9 cellular contexts compared by ENCODE assay signal in genomic region chr5:180084638-180085561, GRCh38. TPM values are rescaled to one million over a fixed set of nuclear protein-coding genes. Genes with fewer than 3 reads are reported as not detected.
DNase-seq lines count a peak whose midpoint lies in the region; ATAC-seq, FAIRE-seq and TF ChIP-seq lines count a peak whose summit lies in the region.
"Had no signal": no experiment of that assay in that cellular context is flagged by ENCODE, and none has a peak within 500 bp of the region (broad histone marks: within the 10 kb centered on the region; RNA-seq: fewer than 3 reads in every experiment).

No MANE protein-coding gene starts in this region.

- H3K9me3 ChIP-seq in H1 (ENCODE audit: insufficient read depth in 2 of 2, low read depth in 1 of 2, low read length in 1 of 2) (no peaks in the 10 kb centered on the region), suprapubic skin (no peaks in the 10 kb centered on the region)

- H3K4me3 ChIP-seq in H1 (ENCODE audit: extremely low read depth in 1 of 4, insufficient read depth in 2 of 4, low read depth in 3 of 4, low read length in 4 of 4) (no peak overlapping the region), suprapubic skin (no peak overlapping the region)

- H2BK5ac ChIP-seq in H1 (ENCODE audit: low read depth, low read length), result peak overlapping the region; percentile 100; the same call in 1 of the 2 replicates

- H3K4me1 ChIP-seq in H1 (replicated peaks in 1 of 4; ENCODE audit: control insufficient read depth in 3 of 4, insufficient read depth in 4 of 4, low read length in 3 of 4) (peaks cover 19 to 40% (median 27%) of the 10 kb centered on the region in 4 experiments), suprapubic skin (no peaks in the 10 kb centered on the region)

- TF ChIP-seq CTCF in H1 (IDR thresholded peaks at IDR 0.05; ENCODE audit: control extremely low read depth in 1 of 3, insufficient read depth in 1 of 3, low read depth in 1 of 3, low read length in 3 of 3), result no peak
- TF ChIP-seq CTCF in suprapubic skin (IDR thresholded peaks at IDR 0.05), result no peak

- H3K23ac ChIP-seq in H1 (ENCODE audit: insufficient read length), result no peak overlapping the region

- no peak for FAIRE-seq in H1 (lab: Jason Lieb, UNC)

- peak overlapping the region in 1 of 2 experiments; percentile 46; a peak in 1 of 4 replicates for H3K4me2 ChIP-seq in H1 (ENCODE audit: insufficient read depth in 1 of 2, low read depth in 2 of 2, low read length in 2 of 2)

- H3K9ac ChIP-seq in H1 (replicated peaks in 1 of 4; ENCODE audit: extremely low read depth in 1 of 4, low read depth in 3 of 4, low read length in 3 of 4), result no peak overlapping the region; a peak in 1 of 7 replicates

- H2AFZ ChIP-seq in H1 (ENCODE audit: low read length), result no peak overlapping the region

- H3K27ac ChIP-seq in H1 (ENCODE audit: low read depth, low read length) (peak overlapping the region; percentile 95; the same call in 1 of the 2 replicates), suprapubic skin (peak overlapping the region; percentile 38)

- H2BK20ac ChIP-seq in H1 (ENCODE audit: low read length), result peak overlapping the region; percentile 100

- peak overlapping the region; percentile 99 for H2AK5ac ChIP-seq in H1 (ENCODE audit: low read depth, low read length)

- H3K23me2 ChIP-seq in H1 (ENCODE audit: low read depth, low read length), result 0 out of 2 replicates have a peak, but pooled peaks cover 2% of the 10 kb centered on the region

- no peak for TF ChIP-seq RAD21 in H1 (IDR thresholded peaks at IDR 0.05 in 1 of 2, conservative IDR thresholded peaks at IDR 0.05 in 1 of 2; ENCODE audit: low read depth in 2 of 2, low read length in 2 of 2)

- TF ChIP-seq POLR2A in H1 (IDR thresholded peaks at IDR 0.05; ENCODE audit: control extremely low read depth in 1 of 2, low read depth in 2 of 2, low read length in 2 of 2), result peak in 1 of 2 experiments; percentile 28; a peak in 1 of 3 replicates
- TF ChIP-seq POLR2A in suprapubic skin (IDR thresholded peaks at IDR 0.05), result no peak

- H3K36me3 ChIP-seq in H1 (ENCODE audit: control insufficient read depth in 2 of 4, insufficient read depth in 4 of 4, low read length in 3 of 4) (no peaks in the 10 kb centered on the region), suprapubic skin (no peaks in the 10 kb centered on the region)

- H3K14ac ChIP-seq in H1 (ENCODE audit: insufficient read length), result no peak overlapping the region

- H3K79me1 ChIP-seq in H1 (ENCODE audit: low read depth, low read length), result no peaks in the 10 kb centered on the region

- no peaks in the 10 kb centered on the region for H3K79me2 ChIP-seq in H1 (ENCODE audit: control insufficient read depth in 1 of 2, insufficient read depth in 2 of 2, low read length in 2 of 2)

- peak; percentile 1 for DNase-seq in NCI-H2227 (lab: John Stamatoyannopoulos, UW; ENCODE audit: unreplicated experiment)
- DNase-seq in NCI-H2227 treated with DMSO at 0.1 percent for 48 hours (lab: John Stamatoyannopoulos, UW), result no peak
- DNase-seq in NCI-H748 (lab: John Stamatoyannopoulos, UW; ENCODE audit: unreplicated experiment), result peak; percentile 95
- DNase-seq in H1 (ENCODE audit: low read depth in 1 of 2, low spot score in 2 of 2), result peak in 1 of 2 experiments; percentile 51
- no peak for DNase-seq in suprapubic skin (ENCODE audit: low spot score in 2 of 2)
- no peak for DNase-seq in GM19240 (ENCODE audit: insufficient read length, low spot score)
- no peak for DNase-seq in pons (ENCODE audit: low spot score)
- DNase-seq: activated CD4-positive, alpha-beta T cell treated with anti-CD3 and anti-CD28 coated beads for 48 hours had no signal

- ATAC-seq in GM21825 (IDR thresholded peaks at IDR 0.05; ENCODE audit: unreplicated experiment), result no peak

- H4K20me1 ChIP-seq in H1 (replicated peaks in 1 of 2; ENCODE audit: control insufficient read depth in 1 of 2, insufficient read depth in 2 of 2, low read length in 2 of 2), result no peaks in the 10 kb centered on the region

- peak overlapping the region; percentile 100 for H2BK12ac ChIP-seq in H1 (ENCODE audit: low read depth, low read length)

- 78% methylated on average over 13 of the region's 13 CpGs; no CpG with 5 or more reads in 1 of the 2 experiments for WGBS in H1 (ENCODE audit: extremely low coverage in 1 of 2, insufficient coverage in 1 of 2, insufficient read length in 1 of 2, insufficient replicate concordance in 2 of 2, low coverage in 1 of 2, low lambda C conversion rate in 2 of 2, missing lambda C conversion rate in 1 of 2), 2 experiments
- 45% methylated on average over 13 of the region's 13 CpGs for WGBS in suprapubic skin

- POLR2A ChIA-PET in H1 (lab: Charles Lee; ENCODE audit: partially characterized antibody), result interaction anchor here (1.0 to 6.1 kb wide), 5 partner anchors 7 to 206 kb away, joined by 3 to 40 read pairs (median 4); partner anchors contain the start of gene RNF130

- peak overlapping the region; percentile 89 for H3K4ac ChIP-seq in H1 (replicated peaks; ENCODE audit: insufficient read length, low read depth, low read length)

- CTCF ChIA-PET in H1 (lab: Charles Lee; ENCODE audit: partially characterized antibody), result interaction anchor here (1.3 kb wide), 1 partner anchor 27 kb away, joined by 3 read pairs; no protein-coding TSS in a partner anchor

- H3K27me3 ChIP-seq in H1 (replicated peaks in 1 of 4; ENCODE audit: control insufficient read depth in 3 of 4, extremely low read depth in 1 of 4, insufficient read depth in 3 of 4, low read length in 3 of 4) (peaks cover 0 to 3% (median 2%) of the 10 kb centered on the region in 4 experiments; a peak in 2 of 7 replicates), suprapubic skin (no peaks in the 10 kb centered on the region)

- peak overlapping the region; percentile 76; the same call in 1 of the 2 replicates for H3K18ac ChIP-seq in H1 (ENCODE audit: extremely low read depth, low read length)

- no peak overlapping the region for H3K56ac ChIP-seq in H1 (replicated peaks; ENCODE audit: insufficient read length, low read depth, low read length)

- peak overlapping the region; percentile 79 for H4K5ac ChIP-seq in H1 (ENCODE audit: insufficient read length, low read depth, low read length)

- TF ChIP-seq EP300 in H1 (IDR thresholded peaks at IDR 0.05; ENCODE audit: borderline replicate concordance in 1 of 2, low read depth in 2 of 2, low read length in 2 of 2), result no peak
- TF ChIP-seq EP300 in suprapubic skin (IDR thresholded peaks at IDR 0.05), result no peak

- H2BK120ac ChIP-seq in H1 (replicated peaks; ENCODE audit: low read depth, low read length), result peak overlapping the region; percentile 91

- no peak overlapping the region for H4K8ac ChIP-seq in H1 (ENCODE audit: extremely low read depth, insufficient read depth, low read length)

- peak overlapping the region; percentile 99 for H4K91ac ChIP-seq in H1 (replicated peaks; ENCODE audit: insufficient read length, low read length)

- H2BK15ac ChIP-seq in H1 (ENCODE audit: low read length), result 0 out of 2 replicates have a peak overlapping the region, but pooled peaks have one; percentile 32

TF ChIP-seq in H1, 55 proteins besides CTCF, POLR2A, EP300 and RAD21 (continues in another document):
- TF ChIP-seq MAX (IDR thresholded peaks at IDR 0.05) (no peak), TAF7 (optimal IDR thresholded peaks at IDR 0.05; ENCODE audit: borderline replicate concordance, low read depth, low read length) (no peak), ATF2 (IDR thresholded peaks at IDR 0.05; ENCODE audit: low read length) (no peak), POU5F1 (IDR thresholded peaks at IDR 0.05; ENCODE audit: low read depth, low read length) (no peak), NRF1 (IDR thresholded peaks at IDR 0.05; ENCODE audit: low read depth, low read length) (no peak), SAP30 (IDR thresholded peaks at IDR 0.05; ENCODE audit: insufficient read depth, insufficient replicate concordance, low read length) (no peak), NANOG (IDR thresholded peaks at IDR 0.05; ENCODE audit: insufficient read depth, low read depth, low read length, poor library complexity, severe bottlenecking) (no peak), RBBP5 (IDR thresholded peaks at IDR 0.05; ENCODE audit: borderline replicate concordance, low read depth, low read length) (no peak), SRF (IDR thresholded peaks at IDR 0.05; ENCODE audit: low read depth, low read length) (no peak), BRCA1 (IDR thresholded peaks at IDR 0.05; ENCODE audit: low read depth, low read length) (no peak), GTF2F1 (IDR thresholded peaks at IDR 0.05; ENCODE audit: borderline replicate concordance, low read depth, low read length) (no peak), CHD1 (IDR thresholded peaks at IDR 0.05; ENCODE audit: low read depth, low read length) (no peak), YY1 (IDR thresholded peaks at IDR 0.05; ENCODE audit: low read depth, low read length) (no peak), SIRT6 (IDR thresholded peaks at IDR 0.05; ENCODE audit: low read length) (no peak), PHF8 (conservative IDR thresholded peaks at IDR 0.05; ENCODE audit: low read depth, low read length) (no peak), RNF2 (IDR thresholded peaks at IDR 0.05; ENCODE audit: borderline replicate concordance, low read depth, low read length, missing control alignments, poor library complexity, severe bottlenecking) (no peak)

RNA-seq across cellular contexts. Expression of gene RNF130, which starts 13.3 kb away (rescaled TPM):
- total RNA-seq in H1 (2021; fragmentation: NEBNext Ultra II Directional; extraction: Animal tissue kit (Norgen Biotek cat#: 25700)), result 63.1 and 65.1 TPM in 2 replicates
- polyA plus RNA-seq in H1 (2011; rRNA removed), result 65.4 and 70.0 TPM in 2 replicates
- 73.0 TPM for polyA plus RNA-seq in H1 (2011; cell fraction: cytosol; rRNA removed)
- 58.2 TPM for polyA plus RNA-seq in H1 (2011; cell fraction: nucleus; rRNA removed)
- 60.3 to 80.3 TPM (median 67.1 TPM) in 4 replicates for polyA plus RNA-seq in H1 (2012, experiment 1 of 2)
- 55.3 TPM for polyA plus RNA-seq in H1 (2012, experiment 2 of 2)
- polyA plus RNA-seq in H1 (2013, experiment 1 of 2), result 78.6 TPM
- 86.8 TPM for polyA plus RNA-seq in H1 (2013, experiment 2 of 2)
- 56.6 and 57.4 TPM in 2 replicates for polyA minus RNA-seq in H1 (2011; rRNA and poly(A)+ RNA removed)
- 35.1 TPM for polyA minus RNA-seq in H1 (2011; cell fraction: cytosol; rRNA and poly(A)+ RNA removed)
- 73.0 TPM for polyA minus RNA-seq in H1 (2011; cell fraction: nucleus; rRNA and poly(A)+ RNA removed)
- 10 to 100 TPM; 24.8 to 37.2 (median 29.8) TPM for total RNA-seq in suprapubic skin

Comparison
In these comparisons a context has a peak if more than half of its experiments do, and no peak if none do; other contexts are left out.
1. DNase-seq: peak in NCI-H2227 (single experiment) and NCI-H748 (single experiment); none in NCI-H2227 treated with DMSO at 0.1 percent for 48 hours (single experiment), suprapubic skin (0 of 2), GM19240 (single experiment) and pons (single experiment).